13 cellular contexts compared by ENCODE assay signal in genomic region chr13:20400774-20401173, GRCh38.
DNase-seq lines count a peak whose midpoint lies in the region; ATAC-seq and TF ChIP-seq lines count a peak whose summit lies in the region.
"Had no signal": no experiment of that assay in that cellular context is flagged by ENCODE, and none has a peak within 500 bp of the region (broad histone marks: within the 10 kb centered on the region; RNA-seq: fewer than 3 reads in every experiment).

No MANE protein-coding gene starts in this region.

- H3K4me1 ChIP-seq in mammary epithelial cell (ENCODE audit: insufficient read depth, low read length) (peaks cover 14% of the 10 kb centered on the region), breast epithelium (no peaks in the 10 kb centered on the region), stomach (no peaks in the 10 kb centered on the region)
- H3K4me1 ChIP-seq: upper lobe of right lung had no signal

- H3K4me3 Mint-ChIP-seq in T-cell = no peak overlapping the region
- H3K4me3 Mint-ChIP-seq: central memory CD8-positive, alpha-beta T cell; T-helper 1 cell treated with Interleukin-12 subunit alpha and Interleukin-12 subunit beta and Interleukin-4 antibody, amounts not matched to agents 30 μg/mL and 1 μg/mL, for 36 hours had no signal

- H3K27me3 ChIP-seq in mammary epithelial cell (ENCODE audit: insufficient read depth, low read length) (no peaks in the 10 kb centered on the region), breast epithelium (no peaks in the 10 kb centered on the region), stomach (no peaks in the 10 kb centered on the region)
- H3K27me3 ChIP-seq: ovary, upper lobe of right lung had no signal

- intact Hi-C loops in mammary epithelial cell (cut with micrococcal nuclease) = no loop called here
- intact Hi-C loops in breast epithelium (cut with DNase I; ENCODE audit: low total_unique reads) = no loop called here
- intact Hi-C loops in stomach (cut with DNase I; ENCODE audit: low total_unique reads) = no loop called here

- H3K4me1 Mint-ChIP-seq in T-cell = peaks cover 4 to 10% (median 8%) of the 10 kb centered on the region in 3 donors

- H2AFZ ChIP-seq in mammary epithelial cell (ENCODE audit: low read depth, low read length) = no peak overlapping the region

- BruUV-seq in mammary epithelial cell (replicated peaks; lab: Mats Ljungman, UMichigan) = no TSS peak

- no peaks in the 10 kb centered on the region for H3K79me2 ChIP-seq in mammary epithelial cell (ENCODE audit: insufficient read depth, low read length)

- H3K4me2 ChIP-seq in mammary epithelial cell (ENCODE audit: insufficient read depth, low read depth, low read length) = no peak overlapping the region

- H3K36me3 ChIP-seq in mammary epithelial cell (ENCODE audit: insufficient read depth, low read length) = no peaks in the 10 kb centered on the region
- H3K36me3 ChIP-seq in breast epithelium = no peaks in the 10 kb centered on the region
- H3K36me3 ChIP-seq in stomach = peaks cover 0 to 40% (median 26%) of the 10 kb centered on the region in 4 donors
- H3K36me3 ChIP-seq: ovary, upper lobe of right lung had no signal

- H3K36me3 Mint-ChIP-seq in T-cell = peaks cover 23% of the 10 kb centered on the region

- ATAC-seq in T-cell (replicated peaks in 1 of 4) (no peak), HG02623 (IDR thresholded peaks at IDR 0.05; ENCODE audit: unreplicated experiment) (no peak)
- ATAC-seq: upper lobe of right lung had no signal

- 55% methylated on average over 7 of the region's 7 CpGs for WGBS in mammary epithelial cell (ENCODE audit: low coverage, missing lambda C conversion rate)
- WGBS in stomach, 5 donors = 58 to 67% (median 62%) methylated on average over 7 of the region's 7 CpGs

- in situ Hi-C loops in mammary epithelial cell (cut with MboI; ENCODE audit: low sequenced_read_pairs in 2 of 2) = no loop called here

- TF ChIP-seq CTCF in mammary epithelial cell (conservative IDR thresholded peaks at IDR 0.05 in 1 of 2, IDR thresholded peaks at IDR 0.05 in 1 of 2; ENCODE audit: extremely low read depth in 1 of 2, insufficient read depth in 1 of 2, low read depth in 1 of 2, low read length in 2 of 2) (no peak), breast epithelium (IDR thresholded peaks at IDR 0.05) (no peak), stomach (IDR thresholded peaks at IDR 0.05) (no peak)

- H3K27ac Mint-ChIP-seq in T-cell = no peak overlapping the region
- H3K27ac Mint-ChIP-seq: T-helper 1 cell treated with Interleukin-12 subunit alpha and Interleukin-12 subunit beta and Interleukin-4 antibody, amounts not matched to agents 30 μg/mL and 1 μg/mL, for 36 hours had no signal

- H3K9me3 Mint-ChIP-seq in T-cell = peaks cover 0 to 4% (median 0%) of the 10 kb centered on the region in 3 donors
- H3K9me3 Mint-ChIP-seq: T-helper 1 cell treated with Interleukin-12 subunit alpha and Interleukin-12 subunit beta and Interleukin-4 antibody, amounts not matched to agents 30 μg/mL and 1 μg/mL, for 36 hours had no signal

- dilution Hi-C loops in mammary epithelial cell (cut with HindIII; ENCODE audit: low sequenced_read_pairs) = no loop called here

- no peaks in the 10 kb centered on the region for H3K27me3 Mint-ChIP-seq in T-cell
- H3K27me3 Mint-ChIP-seq: central memory CD8-positive, alpha-beta T cell had no signal

- H3K9me3 ChIP-seq in mammary epithelial cell (replicated peaks; ENCODE audit: insufficient read depth, low read length) (no peaks in the 10 kb centered on the region), breast epithelium (no peaks in the 10 kb centered on the region), stomach (no peaks in the 10 kb centered on the region)
- H3K9me3 ChIP-seq: ovary, upper lobe of right lung had no signal

- no peak for TF ChIP-seq EP300 in stomach (IDR thresholded peaks at IDR 0.05)

- no peak overlapping the region for H3K9ac ChIP-seq in mammary epithelial cell (ENCODE audit: insufficient read depth, low read length)

- CTCF ChIA-PET in mammary epithelial cell (lab: Charles Lee; ENCODE audit: low non-redundant PET) = no interaction called here
- CTCF ChIA-PET in T-cell (lab: Charles Lee) = interaction anchor here in 1 of 2 donors (0.6 kb wide), 1 partner anchor 193 kb away, joined by 4 read pairs; no protein-coding TSS in a partner anchor

- TF ChIP-seq POLR2A in breast epithelium (IDR thresholded peaks at IDR 0.05) = no peak
- no peak for TF ChIP-seq POLR2A in stomach (IDR thresholded peaks at IDR 0.05)

- H3K27ac ChIP-seq in mammary epithelial cell (ENCODE audit: insufficient read depth, low read depth, low read length) (no peak overlapping the region), breast epithelium (no peak overlapping the region), epithelial cell of prostate (peak overlapping the region; percentile 90), stomach (no peak overlapping the region)
- H3K27ac ChIP-seq: ovary, upper lobe of right lung had no signal

- H3K4me3 ChIP-seq in mammary epithelial cell (replicated peaks in 1 of 3; ENCODE audit: insufficient read depth in 1 of 3, low read depth in 2 of 3, low read length in 3 of 3) (no peak overlapping the region), breast epithelium (no peak overlapping the region), stomach (no peak overlapping the region)
- H3K4me3 ChIP-seq: ovary, upper lobe of right lung had no signal

- POLR2A ChIA-PET in T-cell (lab: Charles Lee) = no interaction called here

- H4K20me1 ChIP-seq in mammary epithelial cell (ENCODE audit: insufficient read depth, low read length) = no peaks in the 10 kb centered on the region

- DNase-seq in mammary epithelial cell (peak; percentile 62), breast epithelium (ENCODE audit: low spot score in 2 of 2) (no peak), RKO (ENCODE audit: low spot score) (peak; percentile 33), epithelial cell of prostate (ENCODE audit: low read depth, low spot score) (peak; percentile 48), stomach (peak; percentile 3), T-cell (no peak)
- DNase-seq in effector CD4-positive, alpha-beta T cell = no peak
- DNase-seq: activated CD4-positive, alpha-beta T cell treated with anti-CD3 and anti-CD28 coated beads, Interleukin-2, amount 50 U/mL, for 48 hours; ovary; upper lobe of right lung had no signal

Comparison
In these comparisons a context has a peak if more than half of its experiments do, and no peak if none do; other contexts are left out.
1. DNase-seq: peak in mammary epithelial cell (single experiment), RKO (single experiment), epithelial cell of prostate (single experiment) and stomach (single experiment); none in breast epithelium (0 of 2), T-cell (0 of 34) and effector CD4-positive, alpha-beta T cell (single experiment).